In the genomic region with DNA sequence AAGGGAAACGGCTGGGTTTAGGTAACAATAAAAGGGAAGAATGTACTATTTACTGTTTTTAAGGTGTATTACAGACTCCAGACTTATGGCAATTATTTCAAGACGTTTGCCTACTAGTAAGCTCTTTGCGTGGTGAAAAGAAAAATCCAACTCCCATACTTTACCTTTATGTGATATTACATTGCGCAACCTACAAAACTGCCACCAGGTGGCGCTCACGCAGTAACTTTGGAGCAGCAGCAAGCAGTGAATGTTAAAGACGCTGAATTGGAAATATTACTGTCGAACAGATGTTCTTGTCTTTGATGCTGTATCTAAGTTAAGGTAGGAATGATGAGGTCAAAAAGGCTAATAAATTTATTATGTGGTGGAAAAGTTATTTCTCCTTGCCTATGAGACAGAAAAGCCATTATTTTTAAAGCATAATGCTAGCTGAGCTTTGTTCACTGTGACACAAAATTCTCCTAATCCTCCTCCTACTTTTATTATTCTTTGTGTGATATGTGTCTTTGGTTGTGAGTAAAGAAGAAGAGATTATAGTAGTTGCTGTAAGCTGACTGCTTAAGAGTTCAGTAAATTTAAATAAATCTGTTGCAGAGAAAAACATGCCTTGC, we compare ENCODE assay signal across 9 cellular contexts.
DNase-seq lines count a peak whose midpoint lies in the region; ATAC-seq, FAIRE-seq and TF ChIP-seq lines count a peak whose summit lies in the region.
"Had no signal": no experiment of that assay in that cellular context is flagged by ENCODE, and none has a peak within 500 bp of the region (broad histone marks: within the 10 kb centered on the region; RNA-seq: fewer than 3 reads in every experiment).

No MANE protein-coding gene starts in this region.

- H3K14ac ChIP-seq in H1 (ENCODE audit: insufficient read length) = no peak overlapping the region

- H3K79me1 ChIP-seq in H1 (ENCODE audit: low read depth, low read length) = no peaks in the 10 kb centered on the region

- H2BK5ac ChIP-seq in H1 (ENCODE audit: low read depth, low read length) = no peak overlapping the region

- H3K56ac ChIP-seq in H1 (replicated peaks; ENCODE audit: insufficient read length, low read depth, low read length) = no peak overlapping the region

- no peak overlapping the region for H2AK5ac ChIP-seq in H1 (ENCODE audit: low read depth, low read length)

- H3K4me1 ChIP-seq in CD8-positive, alpha-beta memory T cell (ENCODE audit: insufficient read depth, low read length) = no peaks in the 10 kb centered on the region
- no peaks in the 10 kb centered on the region for H3K4me1 ChIP-seq in H1 (replicated peaks in 1 of 4; ENCODE audit: control insufficient read depth in 3 of 4, insufficient read depth in 4 of 4, low read length in 3 of 4)
- peaks cover 6% of the 10 kb centered on the region for H3K4me1 ChIP-seq in mucosa of descending colon (ENCODE audit: low read depth)

- peak; percentile 89 for TF ChIP-seq CTCF in activated CD8-positive, alpha-beta T cell treated with anti-CD3 and anti-CD28 coated beads for 36 hours (IDR thresholded peaks at IDR 0.05)
- TF ChIP-seq CTCF in H1 (IDR thresholded peaks at IDR 0.05; ENCODE audit: control extremely low read depth in 1 of 3, insufficient read depth in 1 of 3, low read depth in 1 of 3, low read length in 3 of 3) (peak; percentile 57 to 89 (median 81)), mucosa of descending colon (IDR thresholded peaks at IDR 0.05) (peak; percentile 88)

- no peaks in the 10 kb centered on the region for H4K20me1 ChIP-seq in H1 (replicated peaks in 1 of 2; ENCODE audit: control insufficient read depth in 1 of 2, insufficient read depth in 2 of 2, low read length in 2 of 2)

- no peak overlapping the region for H4K91ac ChIP-seq in H1 (replicated peaks; ENCODE audit: insufficient read length, low read length)

- no peak overlapping the region for H3K23ac ChIP-seq in H1 (ENCODE audit: insufficient read length)

- peak; percentile 93 for ATAC-seq in GM19043 (IDR thresholded peaks at IDR 0.05; ENCODE audit: low read depth, unreplicated experiment)
- peak; percentile 95 for ATAC-seq in HG03159 (IDR thresholded peaks at IDR 0.05; ENCODE audit: unreplicated experiment)
- ATAC-seq in activated CD8-positive, alpha-beta T cell treated with anti-CD3 and anti-CD28 coated beads for 36 hours = peak; percentile 68
- peak; percentile 68 for ATAC-seq in mucosa of descending colon

- no peak overlapping the region for H3K27ac Mint-ChIP-seq in CD8-positive, alpha-beta memory T cell
- H3K27ac Mint-ChIP-seq in activated CD8-positive, alpha-beta T cell treated with anti-CD3 and anti-CD28 coated beads for 36 hours = no peak overlapping the region
- H3K27ac Mint-ChIP-seq: dendritic cell treated with granulocyte-macrophage colony-stimulating factor and Interleukin-4, amounts not matched to agents 40 ng/mL and 50 ng/mL, for 4 days had no signal

- H4K8ac ChIP-seq in H1 (ENCODE audit: extremely low read depth, insufficient read depth, low read length) = no peak overlapping the region

- peaks cover 0 to 5% of the 10 kb centered on the region in 2 donors for H3K27me3 Mint-ChIP-seq in CD8-positive, alpha-beta memory T cell
- no peaks in the 10 kb centered on the region for H3K27me3 Mint-ChIP-seq in activated CD8-positive, alpha-beta T cell treated with anti-CD3 and anti-CD28 coated beads for 36 hours
- H3K27me3 Mint-ChIP-seq: dendritic cell treated with granulocyte-macrophage colony-stimulating factor and Interleukin-4, amounts not matched to agents 40 ng/mL and 50 ng/mL, for 4 days had no signal

- peaks cover 0 to 2% (median 0%) of the 10 kb centered on the region in 5 donors for H3K9me3 Mint-ChIP-seq in CD8-positive, alpha-beta memory T cell
- no peaks in the 10 kb centered on the region for H3K9me3 Mint-ChIP-seq in activated CD8-positive, alpha-beta T cell treated with anti-CD3 and anti-CD28 coated beads for 36 hours
- H3K9me3 Mint-ChIP-seq: dendritic cell treated with granulocyte-macrophage colony-stimulating factor and Interleukin-4, amounts not matched to agents 40 ng/mL and 50 ng/mL, for 4 days had no signal

- 19% methylated on average over 8 of the region's 8 CpGs; no CpG with 5 or more reads in 1 of the 2 experiments for WGBS in H1 (ENCODE audit: extremely low coverage in 1 of 2, insufficient coverage in 1 of 2, insufficient read length in 1 of 2, insufficient replicate concordance in 2 of 2, low coverage in 1 of 2, low lambda C conversion rate in 2 of 2, missing lambda C conversion rate in 1 of 2), 2 experiments

- no peaks in the 10 kb centered on the region for H3K4me1 Mint-ChIP-seq in CD8-positive, alpha-beta memory T cell
- no peaks in the 10 kb centered on the region for H3K4me1 Mint-ChIP-seq in activated CD8-positive, alpha-beta T cell treated with anti-CD3 and anti-CD28 coated beads for 36 hours (ENCODE audit: low read depth)

- TF ChIP-seq RAD21 in H1 (IDR thresholded peaks at IDR 0.05 in 1 of 2, conservative IDR thresholded peaks at IDR 0.05 in 1 of 2; ENCODE audit: low read depth in 2 of 2, low read length in 2 of 2) = peak; percentile 97 to 98

- no peaks in the 10 kb centered on the region for H3K9me3 ChIP-seq in CD8-positive, alpha-beta memory T cell (ENCODE audit: low read length)
- H3K9me3 ChIP-seq in H1 (ENCODE audit: insufficient read depth in 2 of 2, low read depth in 1 of 2, low read length in 1 of 2) = no peaks in the 10 kb centered on the region
- no peaks in the 10 kb centered on the region for H3K9me3 ChIP-seq in mucosa of descending colon

- POLR2A ChIA-PET in CD8-positive, alpha-beta memory T cell (lab: Charles Lee) = no interaction called here
- POLR2A ChIA-PET in activated CD8-positive, alpha-beta T cell treated with anti-CD3 and anti-CD28 coated beads for 36 hours (lab: Charles Lee) = no interaction called here
- POLR2A ChIA-PET in H1 (lab: Charles Lee; ENCODE audit: partially characterized antibody) = no interaction called here

- peak; percentile 24 to 68 (median 46) for DNase-seq in CD8-positive, alpha-beta memory T cell
- DNase-seq in NCI-H345 treated with DMSO at 0.1 percent for 48 hours (lab: John Stamatoyannopoulos, UW; ENCODE audit: unreplicated experiment) = peak; percentile 2
- peak; percentile 84 for DNase-seq in activated CD8-positive, alpha-beta T cell treated with anti-CD3 and anti-CD28 coated beads for 36 hours
- DNase-seq in H1 (ENCODE audit: low read depth in 1 of 2, low spot score in 2 of 2) = peak; percentile 34 to 83
- DNase-seq in mucosa of descending colon = peak; percentile 60 to 86 (median 71)
- DNase-seq in stimulated activated CD8-positive, alpha-beta memory T cell treated with anti-CD3 and anti-CD28 coated beads, Interleukin-4, amount 100 ng/mL, for 48 hours = peak; percentile 82

- H3K18ac ChIP-seq in H1 (ENCODE audit: extremely low read depth, low read length) = no peak overlapping the region

- H4K5ac ChIP-seq in H1 (ENCODE audit: insufficient read length, low read depth, low read length) = no peak overlapping the region

- FAIRE-seq in H1 (lab: Jason Lieb, UNC) = peak; percentile 92

- H3K79me2 ChIP-seq in H1 (ENCODE audit: control insufficient read depth in 1 of 2, insufficient read depth in 2 of 2, low read length in 2 of 2) = no peaks in the 10 kb centered on the region

- H3K27me3 ChIP-seq in CD8-positive, alpha-beta memory T cell (ENCODE audit: insufficient read depth, low read length, poor library complexity, severe bottlenecking) = no peaks in the 10 kb centered on the region
- H3K27me3 ChIP-seq in H1 (replicated peaks in 1 of 4; ENCODE audit: control insufficient read depth in 3 of 4, extremely low read depth in 1 of 4, insufficient read depth in 3 of 4, low read length in 3 of 4) = no peaks in the 10 kb centered on the region

- no peak overlapping the region for H2BK20ac ChIP-seq in H1 (ENCODE audit: low read length)

- no peak overlapping the region for H2BK12ac ChIP-seq in H1 (ENCODE audit: low read depth, low read length)

- no peak overlapping the region for H3K4me3 ChIP-seq in CD8-positive, alpha-beta memory T cell (ENCODE audit: low read length)
- no peak overlapping the region for H3K4me3 ChIP-seq in H1 (ENCODE audit: extremely low read depth in 1 of 4, insufficient read depth in 2 of 4, low read depth in 3 of 4, low read length in 4 of 4)
- no peak overlapping the region for H3K4me3 ChIP-seq in mucosa of descending colon

- H3K36me3 Mint-ChIP-seq in CD8-positive, alpha-beta memory T cell = no peaks in the 10 kb centered on the region
- H3K36me3 Mint-ChIP-seq in activated CD8-positive, alpha-beta T cell treated with anti-CD3 and anti-CD28 coated beads for 36 hours (ENCODE audit: low read depth) = no peaks in the 10 kb centered on the region

- no peaks in the 10 kb centered on the region for H3K23me2 ChIP-seq in H1 (ENCODE audit: low read depth, low read length)

- intact Hi-C loops in activated CD8-positive, alpha-beta T cell treated with anti-CD3 and anti-CD28 coated beads for 36 hours (cut with micrococcal nuclease) = loop anchor here (2.0 to 10.0 kb wide), 2 partner anchors 385 to 1781 kb away; no protein-coding TSS in a partner anchor
- intact Hi-C loops in mucosa of descending colon (cut with DNase I, micrococcal nuclease) = loop anchor here in 1 of 2 donors (2.0 kb wide), 1 partner anchor 385 kb away; no protein-coding TSS in a partner anchor

- no peak overlapping the region for H3K4me2 ChIP-seq in H1 (ENCODE audit: insufficient read depth in 1 of 2, low read depth in 2 of 2, low read length in 2 of 2)

- H2AFZ ChIP-seq in H1 (ENCODE audit: low read length) = no peak overlapping the region

- no peaks in the 10 kb centered on the region for H3K36me3 ChIP-seq in CD8-positive, alpha-beta memory T cell (ENCODE audit: insufficient read depth, low read length)
- H3K36me3 ChIP-seq in H1 (ENCODE audit: control insufficient read depth in 2 of 4, insufficient read depth in 4 of 4, low read length in 3 of 4) (no peaks in the 10 kb centered on the region), mucosa of descending colon (ENCODE audit: low read depth) (no peaks in the 10 kb centered on the region)

- no peak overlapping the region for H2BK15ac ChIP-seq in H1 (ENCODE audit: low read length)

- no peak overlapping the region for H3K4me3 Mint-ChIP-seq in CD8-positive, alpha-beta memory T cell
- H3K4me3 Mint-ChIP-seq in activated CD8-positive, alpha-beta T cell treated with anti-CD3 and anti-CD28 coated beads for 36 hours = no peak overlapping the region
- H3K4me3 Mint-ChIP-seq: dendritic cell treated with granulocyte-macrophage colony-stimulating factor and Interleukin-4, amounts not matched to agents 40 ng/mL and 50 ng/mL, for 4 days had no signal

- CTCF ChIA-PET in CD8-positive, alpha-beta memory T cell (lab: Charles Lee) = interaction anchor here (1.1 to 1.4 kb wide), 5 partner anchors 10 to 1784 kb away, joined by 3 to 5 read pairs (median 4); no protein-coding TSS in a partner anchor
- CTCF ChIA-PET in activated CD8-positive, alpha-beta T cell treated with anti-CD3 and anti-CD28 coated beads for 36 hours (lab: Charles Lee) = interaction anchor here (0.7 to 3.0 kb wide), 10 partner anchors 10 to 1664 kb away, joined by 3 to 16 read pairs (median 3); no protein-coding TSS in a partner anchor
- CTCF ChIA-PET in H1 (lab: Charles Lee; ENCODE audit: partially characterized antibody) = interaction anchor here (0.5 to 6.1 kb wide), 38 partner anchors 9 to 1890 kb away, joined by 3 to 83 read pairs (median 3); no protein-coding TSS in a partner anchor

- no peak overlapping the region for H3K4ac ChIP-seq in H1 (replicated peaks; ENCODE audit: insufficient read length, low read depth, low read length)

- H3K9ac ChIP-seq in H1 (replicated peaks in 1 of 4; ENCODE audit: extremely low read depth in 1 of 4, low read depth in 3 of 4, low read length in 3 of 4) = no peak overlapping the region

- no peak overlapping the region for H3K27ac ChIP-seq in CD8-positive, alpha-beta memory T cell (ENCODE audit: low read depth, low read length)
- H3K27ac ChIP-seq in H1 (ENCODE audit: low read depth, low read length) = no peak overlapping the region

- H2BK120ac ChIP-seq in H1 (replicated peaks; ENCODE audit: low read depth, low read length) = no peak overlapping the region

- TF ChIP-seq EP300 in H1 (IDR thresholded peaks at IDR 0.05; ENCODE audit: borderline replicate concordance in 1 of 2, low read depth in 2 of 2, low read length in 2 of 2) = no peak

- TF ChIP-seq POLR2A in H1 (IDR thresholded peaks at IDR 0.05; ENCODE audit: control extremely low read depth in 1 of 2, low read depth in 2 of 2, low read length in 2 of 2) = no peak

Comparison
In these comparisons a context has a peak if more than half of its experiments do, and no peak if none do; other contexts are left out.
1. DNase-seq: peak in every context shown above with its lines; median percentile 84 in activated CD8-positive, alpha-beta T cell treated with anti-CD3 and anti-CD28 coated beads for 36 hours; 82 in stimulated activated CD8-positive, alpha-beta memory T cell treated with anti-CD3 and anti-CD28 coated beads, Interleukin-4, amount 100 ng/mL, for 48 hours; 71 in mucosa of descending colon; 58 in H1; 46 in CD8-positive, alpha-beta memory T cell; 2 in NCI-H345 treated with DMSO at 0.1 percent for 48 hours.